In genomic region chr9:137148242-137148641, GRCh38 we compare ENCODE assay signal across 27 cellular contexts. TPM values are rescaled to one million over a fixed set of nuclear protein-coding genes. Genes with fewer than 3 reads are reported as not detected.
"Had no signal": no experiment of that assay in that cellular context is flagged by ENCODE, and none has a peak within 500 bp of the region (broad histone marks: within the 10 kb centered on the region; RNA-seq: fewer than 3 reads in every experiment).

No MANE protein-coding gene starts in this region.

- H3K9me3 Mint-ChIP-seq: activated B cell treated with CpG ODN at 0.5 μM for 24 hours; activated CD4-positive, alpha-beta T cell treated with anti-CD3 and anti-CD28 coated beads, Interleukin-2, amount 10 ng/mL, durations not matched to agents 24 days and 14 days; activated T-cell treated with anti-CD3 and anti-CD28 coated beads, Interleukin-2, amount 50 U/mL, for 4 hours; T-cell had no signal

- H3K9me3 ChIP-seq: Peyer's patch had no signal

- H3K27me3 Mint-ChIP-seq: activated CD4-positive, alpha-beta T cell treated with anti-CD3 and anti-CD28 coated beads, Interleukin-2, amount 10 ng/mL, durations not matched to agents 24 days and 14 days; activated CD8-positive, alpha-beta memory T cell treated with anti-CD3 and anti-CD28 coated beads, Interleukin-2, amount 10 ng/mL, durations not matched to agents 7 days and 5 days had no signal

- DNase-seq: activated B cell treated with CpG ODN at 0.5 μM for 24 hours; activated CD4-positive, alpha-beta T cell treated with anti-CD3 and anti-CD28 coated beads for 1 hour; activated CD4-positive, alpha-beta T cell treated with anti-CD3 and anti-CD28 coated beads, Interleukin-2, amount 10 ng/mL, durations not matched to agents 24 days and 14 days; activated CD4-positive, alpha-beta T cell treated with anti-CD3 and anti-CD28 coated beads, Interleukin-2, amount 50 U/mL, for 48 hours; activated CD8-positive, alpha-beta memory T cell treated with anti-CD3 and anti-CD28 coated beads, Interleukin-2, amount 10 ng/mL, durations not matched to agents 7 days and 5 days; activated effector memory CD4-positive, alpha-beta T cell treated with anti-CD3 and anti-CD28 coated beads, Interleukin-2, amount 50 U/mL, for 16 hours; activated naive CD4-positive, alpha-beta T cell treated with Interleukin-2 at 50 U/mL for 16 hours; activated T-cell treated with anti-CD3 and anti-CD28 coated beads, Interleukin-2, amount 50 U/mL, for 4 hours; amygdala; Kasumi-1; KBM-7; NCI-H1092; NCI-H2029; NCI-H2107; NCI-H2171 treated with DMSO at 0.1 percent for 48 hours; NCI-H226; NCI-H526 treated with DMSO at 0.1 percent for 48 hours; NCI-H82; Peyer's patch; T-cell; T-helper 2 cell; T1000 had no signal

- H3K36me3 Mint-ChIP-seq: activated CD8-positive, alpha-beta memory T cell treated with anti-CD3 and anti-CD28 coated beads, Interleukin-2, amount 10 ng/mL, durations not matched to agents 7 days and 5 days; activated naive CD8-positive, alpha-beta T cell; T-cell had no signal

- H3K27ac Mint-ChIP-seq: activated B cell treated with CpG ODN at 0.5 μM for 24 hours; activated CD4-positive, alpha-beta T cell treated with anti-CD3 and anti-CD28 coated beads, Interleukin-2, amount 10 ng/mL, durations not matched to agents 24 days and 14 days; activated CD8-positive, alpha-beta memory T cell treated with anti-CD3 and anti-CD28 coated beads, Interleukin-2, amount 10 ng/mL, durations not matched to agents 7 days and 5 days; activated naive CD8-positive, alpha-beta T cell; brain; T-cell had no signal

- H3K4me1 ChIP-seq: Peyer's patch had no signal

- H3K27ac ChIP-seq: Peyer's patch, SK-N-MC had no signal

- H3K36me3 ChIP-seq: Peyer's patch had no signal

- H3K4me3 ChIP-seq: Peyer's patch, SK-N-MC had no signal

- H3K4me3 Mint-ChIP-seq: activated B cell treated with CpG ODN at 0.5 μM for 24 hours; activated CD4-positive, alpha-beta T cell treated with anti-CD3 and anti-CD28 coated beads, Interleukin-2, amount 10 ng/mL, durations not matched to agents 24 days and 14 days; activated CD8-positive, alpha-beta memory T cell treated with anti-CD3 and anti-CD28 coated beads, Interleukin-2, amount 10 ng/mL, durations not matched to agents 7 days and 5 days; activated naive CD8-positive, alpha-beta T cell; activated T-cell treated with anti-CD3 and anti-CD28 coated beads, Interleukin-2, amount 50 U/mL, for 4 hours; brain; T-cell had no signal

- H3K4me1 Mint-ChIP-seq: activated CD8-positive, alpha-beta memory T cell treated with anti-CD3 and anti-CD28 coated beads, Interleukin-2, amount 10 ng/mL, durations not matched to agents 7 days and 5 days; brain had no signal

RNA-seq across cellular contexts. Expression of gene GRIN1, which starts 9.3 kb away (rescaled TPM):
- total RNA-seq: activated CD4-positive, alpha-beta T cell treated with anti-CD3 and anti-CD28 coated beads, Interleukin-2, amount 10 ng/mL, durations not matched to agents 24 days and 14 days; activated CD8-positive, alpha-beta memory T cell treated with anti-CD3 and anti-CD28 coated beads, Interleukin-2, amount 10 ng/mL, durations not matched to agents 7 days and 5 days; NCI-H460; Peyer's patch; T-cell had no signal

RNA-seq across cellular contexts. Expression of gene LRRC26, which starts 21.6 kb away (rescaled TPM):
- total RNA-seq: activated CD4-positive, alpha-beta T cell treated with anti-CD3 and anti-CD28 coated beads, Interleukin-2, amount 10 ng/mL, durations not matched to agents 24 days and 14 days; astrocyte; NCI-H460; T-cell had no signal

RNA-seq across cellular contexts. Expression of gene TMEM210, which starts 23.6 kb away (rescaled TPM):
- total RNA-seq: activated B cell treated with CpG ODN at 0.5 μM for 24 hours; activated CD4-positive, alpha-beta T cell treated with anti-CD3 and anti-CD28 coated beads, Interleukin-2, amount 10 ng/mL, durations not matched to agents 24 days and 14 days; activated CD8-positive, alpha-beta memory T cell treated with anti-CD3 and anti-CD28 coated beads, Interleukin-2, amount 10 ng/mL, durations not matched to agents 7 days and 5 days; activated T-cell treated with anti-CD3 and anti-CD28 coated beads, Interleukin-2, amount 50 U/mL, for 4 hours; astrocyte; NCI-H460; Peyer's patch; T-cell had no signal
